ENCODE assay signal across 9 cellular contexts in the genomic region with DNA sequence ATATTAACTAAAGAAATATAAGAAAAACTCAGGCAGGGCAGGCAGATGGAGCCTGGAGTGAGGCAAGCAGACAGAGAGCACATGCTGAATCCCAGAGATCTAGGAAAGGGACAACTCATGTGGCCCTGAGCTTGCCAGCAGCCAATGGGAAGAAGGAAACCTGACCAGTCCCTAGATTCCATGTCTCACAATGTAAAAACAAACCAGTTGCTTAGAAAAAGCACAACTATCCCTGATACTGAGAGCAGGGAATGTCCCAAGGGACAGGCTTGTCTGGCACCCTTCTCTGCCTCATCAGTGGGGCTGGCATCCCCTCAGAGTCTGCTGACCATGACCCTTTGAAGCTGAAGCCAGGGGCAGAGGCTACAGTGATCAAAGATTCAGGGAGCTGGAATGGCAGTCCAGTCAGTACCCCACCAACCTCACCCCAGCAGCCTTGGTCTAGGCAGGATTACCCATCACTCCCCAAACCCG. TPM values are rescaled to one million over a fixed set of nuclear protein-coding genes. Genes with fewer than 3 reads are reported as not detected.
DNase-seq lines count a peak whose midpoint lies in the region; ATAC-seq, FAIRE-seq and TF ChIP-seq lines count a peak whose summit lies in the region.
"Had no signal": no experiment of that assay in that cellular context is flagged by ENCODE, and none has a peak within 500 bp of the region (broad histone marks: within the 10 kb centered on the region; RNA-seq: fewer than 3 reads in every experiment).

No MANE protein-coding gene starts in this region.

- no peak overlapping the region for H2BK12ac ChIP-seq in H1 (ENCODE audit: low read depth, low read length)

- H3K23me2 ChIP-seq in H1 (ENCODE audit: low read depth, low read length), result peaks cover 2% of the 10 kb centered on the region; the same call in 1 of the 2 replicates

- H2AFZ ChIP-seq in HepG2 (ENCODE audit: low read length) (no peak overlapping the region), H1 (ENCODE audit: low read length) (no peak overlapping the region), neural progenitor cell (replicated peaks) (no peak overlapping the region)

- no peak overlapping the region for H3K4me3 ChIP-seq in right lobe of liver
- H3K4me3 ChIP-seq in HepG2 (replicated peaks in 1 of 3; ENCODE audit: insufficient read depth in 1 of 3, low read depth in 2 of 3, low read length in 3 of 3), result no peak overlapping the region
- H3K4me3 ChIP-seq in H1 (ENCODE audit: extremely low read depth in 1 of 4, insufficient read depth in 2 of 4, low read depth in 3 of 4, low read length in 4 of 4), result no peak overlapping the region
- no peak overlapping the region for H3K4me3 ChIP-seq in neural progenitor cell

- H3F3A ChIP-seq in neural progenitor cell (ENCODE audit: low read depth), result peaks cover 40% of the 10 kb centered on the region

- H3K4me1 ChIP-seq in right lobe of liver, result no peaks in the 10 kb centered on the region
- peaks cover 53% of the 10 kb centered on the region for H3K4me1 ChIP-seq in HepG2 (ENCODE audit: insufficient read depth, low read length)
- H3K4me1 ChIP-seq in H1 (replicated peaks in 1 of 4; ENCODE audit: control insufficient read depth in 3 of 4, insufficient read depth in 4 of 4, low read length in 3 of 4), result peaks cover 15 to 44% (median 23%) of the 10 kb centered on the region in 4 experiments
- H3K4me1 ChIP-seq in neural progenitor cell, result peaks cover 39% of the 10 kb centered on the region
- no peaks in the 10 kb centered on the region for H3K4me1 ChIP-seq in foreskin keratinocyte

- TF ChIP-seq EP300 in HepG2 (IDR thresholded peaks at IDR 0.05; ENCODE audit: low read depth in 2 of 2, low read length in 2 of 2) (no peak), HepG2 (CRISPR knock-in tag; IDR thresholded peaks at IDR 0.05; ENCODE audit: borderline replicate concordance) (no peak), H1 (IDR thresholded peaks at IDR 0.05; ENCODE audit: borderline replicate concordance in 1 of 2, low read depth in 2 of 2, low read length in 2 of 2) (no peak)

- H3K4me1 Mint-ChIP-seq in neural progenitor cell, result peaks cover 38% of the 10 kb centered on the region

- H2BK15ac ChIP-seq in H1 (ENCODE audit: low read length), result no peak overlapping the region

- H3K9me3 Mint-ChIP-seq in neural progenitor cell, result no peaks in the 10 kb centered on the region

- no peaks in the 10 kb centered on the region for H3K9me3 ChIP-seq in right lobe of liver
- no peaks in the 10 kb centered on the region for H3K9me3 ChIP-seq in HepG2 (ENCODE audit: low read length)
- no peaks in the 10 kb centered on the region for H3K9me3 ChIP-seq in H1 (ENCODE audit: insufficient read depth in 2 of 2, low read depth in 1 of 2, low read length in 1 of 2)
- H3K9me3 ChIP-seq in neural progenitor cell (ENCODE audit: low read depth), result no peaks in the 10 kb centered on the region

- H2BK20ac ChIP-seq in H1 (ENCODE audit: low read length), result 0 out of 2 replicates have a peak overlapping the region, but pooled peaks have one; percentile 15

- no peak overlapping the region for H4K8ac ChIP-seq in H1 (ENCODE audit: extremely low read depth, insufficient read depth, low read length)

- H2BK5ac ChIP-seq in H1 (ENCODE audit: low read depth, low read length), result peak overlapping the region; percentile 40

- in situ Hi-C loops in HepG2 (cut with HindIII; ENCODE audit: extremely low pct_ligation_motif_present, low pct_unique_long_range_greater_than_20kb), result no loop called here

- H3K14ac ChIP-seq in H1 (ENCODE audit: insufficient read length), result no peak overlapping the region

- no peak overlapping the region for H3K18ac ChIP-seq in H1 (ENCODE audit: extremely low read depth, low read length)

- H3K36me3 ChIP-seq in right lobe of liver, result no peaks in the 10 kb centered on the region
- H3K36me3 ChIP-seq in HepG2 (replicated peaks in 1 of 2; ENCODE audit: control insufficient read depth in 1 of 2, insufficient read depth in 2 of 2, low read length in 2 of 2), result no peaks in the 10 kb centered on the region; a peak in 1 of 5 replicates
- H3K36me3 ChIP-seq in H1 (ENCODE audit: control insufficient read depth in 2 of 4, insufficient read depth in 4 of 4, low read length in 3 of 4), result no peaks in the 10 kb centered on the region; a peak in 1 of 8 replicates
- H3K36me3 ChIP-seq in neural progenitor cell, result no peaks in the 10 kb centered on the region

- POLR2A ChIA-PET in HepG2 (lab: Yijun Ruan, JAX), result interaction anchor here (1.3 kb wide), 1 partner anchor 13 kb away, joined by 4 read pairs; no protein-coding TSS in a partner anchor
- POLR2A ChIA-PET in H1 (lab: Charles Lee; ENCODE audit: partially characterized antibody), result interaction anchor here (0.8 to 8.3 kb wide), 10 partner anchors 10 to 42 kb away, joined by 3 to 72 read pairs (median 4); a partner anchor contains a TSS

- intact Hi-C loops in right lobe of liver (cut with DNase I), result no loop called here
- intact Hi-C loops in HepG2 (cut with micrococcal nuclease; ENCODE audit: unreplicated experiment), result no loop called here

- H3K27ac ChIP-seq in right lobe of liver, result peak overlapping the region in 2 of 3 donors; percentile 9 to 53
- H3K27ac ChIP-seq in HepG2 (ENCODE audit: extremely low read length, insufficient read depth, low read length), result no peak overlapping the region
- peak overlapping the region; percentile 49; the same call in 1 of the 2 replicates for H3K27ac ChIP-seq in H1 (ENCODE audit: low read depth, low read length)
- peak overlapping the region; percentile 79 for H3K27ac ChIP-seq in neural progenitor cell
- H3K27ac ChIP-seq in foreskin keratinocyte, result no peak overlapping the region

- BruUV-seq in HepG2 (replicated peaks; lab: Mats Ljungman, UMichigan), result no TSS peak

- H3K4me3 Mint-ChIP-seq in neural progenitor cell, result no peak overlapping the region

- TF ChIP-seq CTCF in right lobe of liver (IDR thresholded peaks at IDR 0.05) (no peak), HepG2 (CRISPR knock-in tag; IDR thresholded peaks at IDR 0.05) (no peak), H1 (IDR thresholded peaks at IDR 0.05; ENCODE audit: control extremely low read depth in 1 of 3, insufficient read depth in 1 of 3, low read depth in 1 of 3, low read length in 3 of 3) (no peak), neural progenitor cell (IDR thresholded peaks at IDR 0.05) (no peak), foreskin keratinocyte (conservative IDR thresholded peaks at IDR 0.05) (no peak)

- DNase-seq in right lobe of liver, result no peak
- no peak for DNase-seq in HepG2 (ENCODE audit: low spot score)
- no peak for DNase-seq in H1 (ENCODE audit: low read depth in 1 of 2, low spot score in 2 of 2)
- DNase-seq in neural progenitor cell (ENCODE audit: low spot score), result no peak
- DNase-seq in foreskin keratinocyte, result no peak
- no peak for DNase-seq in OCI-M2 (lab: John Stamatoyannopoulos, UW; ENCODE audit: unreplicated experiment)
- no peak for DNase-seq in T-helper 2 cell
- DNase-seq: hypothalamus had no signal

- H3K79me1 ChIP-seq in H1 (ENCODE audit: low read depth, low read length), result no peaks in the 10 kb centered on the region; the same call in 1 of the 2 replicates

- no peak overlapping the region for H3K56ac ChIP-seq in H1 (replicated peaks; ENCODE audit: insufficient read length, low read depth, low read length)

- peak overlapping the region; percentile 41 for H3K4ac ChIP-seq in H1 (replicated peaks; ENCODE audit: insufficient read length, low read depth, low read length)

- no peak overlapping the region; the same call in 1 of the 2 replicates for H2AK5ac ChIP-seq in H1 (ENCODE audit: low read depth, low read length)

- H3K27me3 ChIP-seq in right lobe of liver (no peaks in the 10 kb centered on the region), HepG2 (ENCODE audit: control insufficient read depth in 1 of 2, insufficient read depth in 2 of 2, low read length in 2 of 2) (no peaks in the 10 kb centered on the region), H1 (replicated peaks in 1 of 4; ENCODE audit: control insufficient read depth in 3 of 4, extremely low read depth in 1 of 4, insufficient read depth in 3 of 4, low read length in 3 of 4) (no peaks in the 10 kb centered on the region), neural progenitor cell (no peaks in the 10 kb centered on the region), foreskin keratinocyte (no peaks in the 10 kb centered on the region)

- no peak for ATAC-seq in right lobe of liver
- ATAC-seq in HepG2, result no peak
- no peak for ATAC-seq in foreskin keratinocyte
- ATAC-seq in HG02973 (IDR thresholded peaks at IDR 0.05; ENCODE audit: unreplicated experiment), result no peak

- peaks cover 2% of the 10 kb centered on the region for H3K27me3 Mint-ChIP-seq in neural progenitor cell (ENCODE audit: insufficient read depth, low read depth)

- peak overlapping the region; percentile 92 for H3K27ac Mint-ChIP-seq in neural progenitor cell

- H3K23ac ChIP-seq in H1 (ENCODE audit: insufficient read length), result no peak overlapping the region

- H3K9ac ChIP-seq in HepG2 (ENCODE audit: insufficient read depth, low read depth, low read length) (no peak overlapping the region), H1 (replicated peaks in 1 of 4; ENCODE audit: extremely low read depth in 1 of 4, low read depth in 3 of 4, low read length in 3 of 4) (no peak overlapping the region), neural progenitor cell (no peak overlapping the region)

- TF ChIP-seq POLR2A in right lobe of liver (IDR thresholded peaks at IDR 0.05) (no peak), HepG2 (IDR thresholded peaks at IDR 0.05; ENCODE audit: insufficient read depth in 1 of 2, low read depth in 2 of 2, low read length in 2 of 2) (no peak), H1 (IDR thresholded peaks at IDR 0.05; ENCODE audit: control extremely low read depth in 1 of 2, low read depth in 2 of 2, low read length in 2 of 2) (no peak)

- no peak overlapping the region for H3K4me2 ChIP-seq in HepG2 (ENCODE audit: low read depth, low read length)
- H3K4me2 ChIP-seq in H1 (ENCODE audit: insufficient read depth in 1 of 2, low read depth in 2 of 2, low read length in 2 of 2), result no peak overlapping the region
- H3K4me2 ChIP-seq in neural progenitor cell, result peak overlapping the region; percentile 53

- CTCF ChIA-PET in HepG2 (lab: Yijun Ruan, JAX; ENCODE audit: low intra/inter-chr PET ratio, low total read pairs), result no interaction called here
- CTCF ChIA-PET in H1 (lab: Charles Lee; ENCODE audit: partially characterized antibody), result interaction anchor here (0.8 to 1.9 kb wide), 10 partner anchors 9 to 56 kb away, joined by 3 to 7 read pairs (median 4); no protein-coding TSS in a partner anchor

- H4K20me1 ChIP-seq in HepG2 (ENCODE audit: insufficient read depth, low read length), result no peaks in the 10 kb centered on the region
- peaks cover 3 to 8% of the 10 kb centered on the region in 2 experiments for H4K20me1 ChIP-seq in H1 (replicated peaks in 1 of 2; ENCODE audit: control insufficient read depth in 1 of 2, insufficient read depth in 2 of 2, low read length in 2 of 2)
- peaks cover 11% of the 10 kb centered on the region for H4K20me1 ChIP-seq in neural progenitor cell (ENCODE audit: low read depth)

- FAIRE-seq in HepG2 (lab: Jason Lieb, UNC) (no peak), H1 (lab: Jason Lieb, UNC) (no peak)

- H2BK120ac ChIP-seq in H1 (replicated peaks; ENCODE audit: low read depth, low read length), result no peak overlapping the region

- H4K91ac ChIP-seq in H1 (replicated peaks; ENCODE audit: insufficient read length, low read length), result peak overlapping the region; percentile 9

- no peaks in the 10 kb centered on the region for H3K36me3 Mint-ChIP-seq in neural progenitor cell

- WGBS in right lobe of liver (ENCODE audit: insufficient coverage, low coverage, low lambda C conversion rate, missing lambda C conversion rate), result no CpG with 5 or more reads among the region's 1 CpG
- no CpG with 5 or more reads among the region's 1 CpG for WGBS in HepG2 (ENCODE audit: low lambda C conversion rate)
- 82% methylated on average over 1 of the region's 1 CpG; no CpG with 5 or more reads in 1 of the 2 experiments for WGBS in H1 (ENCODE audit: extremely low coverage in 1 of 2, insufficient coverage in 1 of 2, insufficient read length in 1 of 2, insufficient replicate concordance in 2 of 2, low coverage in 1 of 2, low lambda C conversion rate in 2 of 2, missing lambda C conversion rate in 1 of 2), 2 experiments

- no peak overlapping the region for H4K5ac ChIP-seq in H1 (ENCODE audit: insufficient read length, low read depth, low read length)

- no peaks in the 10 kb centered on the region for H3K79me2 ChIP-seq in HepG2 (ENCODE audit: insufficient read depth, low read length)
- H3K79me2 ChIP-seq in H1 (ENCODE audit: control insufficient read depth in 1 of 2, insufficient read depth in 2 of 2, low read length in 2 of 2), result peaks cover 0 to 2% of the 10 kb centered on the region in 2 experiments; a peak in 1 of 4 replicates
- H3K79me2 ChIP-seq in neural progenitor cell (ENCODE audit: low read depth), result peaks cover 8% of the 10 kb centered on the region

- TF ChIP-seq RAD21 in HepG2 (CRISPR knock-in tag; IDR thresholded peaks at IDR 0.05) (no peak), H1 (IDR thresholded peaks at IDR 0.05 in 1 of 2, conservative IDR thresholded peaks at IDR 0.05 in 1 of 2; ENCODE audit: low read depth in 2 of 2, low read length in 2 of 2) (no peak)

RNA-seq across cellular contexts. Expression of a gene that starts 27.8 kb away (rescaled TPM):
- 10 to 100 TPM; 31.3 to 90.9 (median 43.7) TPM for total RNA-seq in right lobe of liver
- total RNA-seq in HepG2 (2016; rRNA removed; fragmentation: Illumina TruSeq; extraction: Trizol), result 5.6 and 9.1 TPM in 2 replicates
- total RNA-seq in HepG2 (2016; cell fraction: cytosol; rRNA removed; fragmentation: Illumina TruSeq; extraction: Trizol; ENCODE audit: low read depth), result 4.1 and 4.6 TPM in 2 replicates
- total RNA-seq in HepG2 (2016; cell fraction: insoluble cytoplasmic fraction; rRNA removed; fragmentation: Illumina TruSeq; extraction: Trizol), result 4.7 and 8.9 TPM in 2 replicates
- 5.4 and 5.7 TPM in 2 replicates for total RNA-seq in HepG2 (2016; cell fraction: membrane; rRNA removed; fragmentation: Illumina TruSeq; extraction: Trizol)
- total RNA-seq in HepG2 (2016; cell fraction: nucleus; rRNA removed; fragmentation: Illumina TruSeq; extraction: Trizol), result 28.3 and 31.6 TPM in 2 replicates
- 10.3 and 13.1 TPM in 2 replicates for polyA plus RNA-seq in HepG2 (2011; rRNA removed)
- 3.8 and 6.6 TPM in 2 replicates for polyA plus RNA-seq in HepG2 (2011; cell fraction: cytosol; rRNA removed)
- 128 and 235 TPM in 2 replicates for polyA plus RNA-seq in HepG2 (2011; cell fraction: nucleus; rRNA removed)
- 17.9 and 25.0 TPM in 2 replicates for polyA plus RNA-seq in HepG2 (2012)
- polyA plus RNA-seq in HepG2 (2016; cell fraction: cytosol; fragmentation: Illumina TruSeq; extraction: Trizol; ENCODE audit: low read depth), result 1.9 TPM in 2 replicates
- polyA plus RNA-seq in HepG2 (2016; cell fraction: insoluble cytoplasmic fraction; fragmentation: Illumina TruSeq; extraction: Trizol; ENCODE audit: low read depth), result 7.0 and 9.8 TPM in 2 replicates
- 2.8 TPM in 2 replicates for polyA plus RNA-seq in HepG2 (2016; cell fraction: membrane; fragmentation: Illumina TruSeq; extraction: Trizol; ENCODE audit: low read depth)
- polyA plus RNA-seq in HepG2 (2016; cell fraction: nucleus; fragmentation: Illumina TruSeq; extraction: Trizol; ENCODE audit: insufficient read depth, low read depth), result 78.2 and 78.5 TPM in 2 replicates
- polyA minus RNA-seq in HepG2 (2011; rRNA and poly(A)+ RNA removed; ENCODE audit: low replicate concordance), result 24.8 and 26.5 TPM in 2 replicates
- 17.5 and 18.6 TPM in 2 replicates for polyA minus RNA-seq in HepG2 (2011; cell fraction: cytosol; rRNA and poly(A)+ RNA removed)
- polyA minus RNA-seq in HepG2 (2011; cell fraction: nucleus; rRNA and poly(A)+ RNA removed), result 39.8 and 42.6 TPM in 2 replicates
- 108 and 111 TPM in 2 replicates for total RNA-seq in H1 (2021; fragmentation: NEBNext Ultra II Directional; extraction: Animal tissue kit (Norgen Biotek cat#: 25700))
- polyA plus RNA-seq in H1 (2011; rRNA removed), result 17.8 and 27.7 TPM in 2 replicates
- 17.0 TPM for polyA plus RNA-seq in H1 (2011; cell fraction: cytosol; rRNA removed)
- 113 TPM for polyA plus RNA-seq in H1 (2011; cell fraction: nucleus; rRNA removed)
- polyA plus RNA-seq in H1 (2012, experiment 1 of 2), result 41.0 to 91.2 TPM (median 79.8 TPM) in 4 replicates
- polyA plus RNA-seq in H1 (2012, experiment 2 of 2), result 63.7 TPM
- 65.5 TPM for polyA plus RNA-seq in H1 (2013, experiment 1 of 2)
- 40.5 TPM for polyA plus RNA-seq in H1 (2013, experiment 2 of 2)
- polyA minus RNA-seq in H1 (2011; rRNA and poly(A)+ RNA removed), result 27.8 and 28.3 TPM in 2 replicates
- 68.4 TPM for polyA minus RNA-seq in H1 (2011; cell fraction: cytosol; rRNA and poly(A)+ RNA removed)
- polyA minus RNA-seq in H1 (2011; cell fraction: nucleus; rRNA and poly(A)+ RNA removed), result 87.7 TPM
- 6.9 and 23.6 TPM in 2 replicates for total RNA-seq in neural progenitor cell (ENCODE audit: low replicate concordance)
- 44.6 and 57.5 TPM in 2 replicates for total RNA-seq in foreskin keratinocyte
- 36.2 and 44.7 TPM in 2 replicates for polyA plus RNA-seq in foreskin keratinocyte

Comparison
In these comparisons a context has a peak if more than half of its experiments do, and no peak if none do; other contexts are left out.
1. H3K27ac ChIP-seq: peak in right lobe of liver (2 of 3), H1 (single experiment) and neural progenitor cell (single experiment); none in HepG2 (single experiment) and foreskin keratinocyte (single experiment).